In the genomic region with DNA sequence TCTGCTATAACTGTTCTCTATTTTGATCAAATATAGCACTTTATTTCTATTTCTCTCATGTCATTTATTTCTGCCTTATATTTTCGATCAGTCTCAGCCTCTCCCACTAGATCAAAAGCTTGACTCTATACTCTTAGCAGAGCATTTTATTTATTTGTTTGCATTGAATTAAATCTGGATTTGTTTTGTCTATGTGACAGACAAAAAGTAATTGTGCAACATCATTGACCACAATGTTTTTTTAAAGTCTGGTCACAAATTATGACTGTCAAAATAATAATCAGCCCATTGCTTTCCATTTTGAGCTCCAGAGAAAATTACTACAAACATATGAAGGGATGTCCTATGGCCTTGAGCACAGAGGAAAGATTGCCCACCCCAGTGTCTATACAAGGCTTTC, we compare ENCODE assay signal across 28 cellular contexts.
"Had no signal": no experiment of that assay in that cellular context is flagged by ENCODE, and none has a peak within 500 bp of the region (broad histone marks: within the 10 kb centered on the region; RNA-seq: fewer than 3 reads in every experiment).

No MANE protein-coding gene starts in this region.

- H3K4me1 Mint-ChIP-seq: activated CD4-positive, alpha-beta T cell treated with anti-CD3 and anti-CD28 coated beads, Interleukin-2, amount 10 ng/mL, durations not matched to agents 24 days and 14 days; central memory CD8-positive, alpha-beta T cell had no signal

- H3K27ac Mint-ChIP-seq: activated CD4-positive, alpha-beta T cell treated with anti-CD3 and anti-CD28 coated beads, Interleukin-2, amount 10 ng/mL, durations not matched to agents 24 days and 14 days; activated CD8-positive, alpha-beta T cell treated with anti-CD3 and anti-CD28 coated beads for 36 hours; activated naive CD4-positive, alpha-beta T cell treated with anti-CD3 and anti-CD28 coated beads for 36 hours; activated naive CD8-positive, alpha-beta T cell; activated naive CD8-positive, alpha-beta T cell treated with anti-CD3 and anti-CD28 coated beads, Interleukin-2, amount 50 U/mL, for 24 hours; activated T-helper 1 cell treated with anti-CD3 and anti-CD28 coated beads, Interleukin-12 subunit alpha, Interleukin-12 subunit beta, Interleukin-2, Interleukin-4 antibody, amounts not matched to agents 30 ng/mL and 10 ng/mL and 1 ng/mL, durations not matched to agents 14 hours and 24 hours and 36 hours; T-helper 1 cell treated with Interleukin-12 subunit alpha and Interleukin-12 subunit beta and Interleukin-4 antibody, amounts not matched to agents 30 μg/mL and 1 μg/mL, for 36 hours; T-helper 2 cell treated with Interferon-gamma antibody and Interleukin-4, amounts not matched to agents 5 μg/mL and 100 μg/mL, for 36 hours had no signal

- H3K4me3 ChIP-seq: cardiac muscle cell, SK-N-MC had no signal

- H3K36me3 Mint-ChIP-seq: activated naive CD8-positive, alpha-beta T cell had no signal

- H3K36me3 ChIP-seq: cardiac muscle cell had no signal

- H3K4me3 Mint-ChIP-seq: activated CD4-positive, alpha-beta T cell treated with anti-CD3 and anti-CD28 coated beads, Interleukin-2, amount 10 ng/mL, durations not matched to agents 24 days and 14 days; activated CD8-positive, alpha-beta T cell treated with anti-CD3 and anti-CD28 coated beads for 36 hours; activated naive CD4-positive, alpha-beta T cell treated with anti-CD3 and anti-CD28 coated beads for 36 hours; activated naive CD8-positive, alpha-beta T cell; activated naive CD8-positive, alpha-beta T cell treated with anti-CD3 and anti-CD28 coated beads, Interleukin-2, amount 50 U/mL, for 24 hours; activated T-helper 1 cell treated with anti-CD3 and anti-CD28 coated beads, Interleukin-12 subunit alpha, Interleukin-12 subunit beta, Interleukin-2, Interleukin-4 antibody, amounts not matched to agents 30 ng/mL and 10 ng/mL and 1 ng/mL, durations not matched to agents 14 hours and 24 hours and 36 hours; central memory CD8-positive, alpha-beta T cell; T-helper 1 cell treated with Interleukin-12 subunit alpha and Interleukin-12 subunit beta and Interleukin-4 antibody, amounts not matched to agents 30 μg/mL and 1 μg/mL, for 36 hours; T-helper 2 cell treated with Interferon-gamma antibody and Interleukin-4, amounts not matched to agents 5 μg/mL and 100 μg/mL, for 36 hours had no signal

- H3K27ac ChIP-seq: cardiac muscle cell had no signal

- FAIRE-seq: TTC549 had no signal

- H3K27me3 ChIP-seq: cardiac muscle cell had no signal

- H3K9me3 Mint-ChIP-seq: activated CD4-positive, alpha-beta T cell treated with anti-CD3 and anti-CD28 coated beads, Interleukin-2, amount 10 ng/mL, durations not matched to agents 24 days and 14 days; activated CD8-positive, alpha-beta T cell treated with anti-CD3 and anti-CD28 coated beads for 36 hours; activated naive CD4-positive, alpha-beta T cell treated with anti-CD3 and anti-CD28 coated beads for 36 hours; activated naive CD8-positive, alpha-beta T cell treated with anti-CD3 and anti-CD28 coated beads, Interleukin-2, amount 50 U/mL, for 24 hours; activated T-helper 1 cell treated with anti-CD3 and anti-CD28 coated beads, Interleukin-12 subunit alpha, Interleukin-12 subunit beta, Interleukin-2, Interleukin-4 antibody, amounts not matched to agents 30 ng/mL and 10 ng/mL and 1 ng/mL, durations not matched to agents 14 hours and 24 hours and 36 hours; central memory CD8-positive, alpha-beta T cell; T-helper 1 cell treated with Interleukin-12 subunit alpha and Interleukin-12 subunit beta and Interleukin-4 antibody, amounts not matched to agents 30 μg/mL and 1 μg/mL, for 36 hours; T-helper 2 cell treated with Interferon-gamma antibody and Interleukin-4, amounts not matched to agents 5 μg/mL and 100 μg/mL, for 36 hours had no signal

- DNase-seq: activated CD4-positive, alpha-beta T cell treated with anti-CD3 and anti-CD28 coated beads, Interleukin-2, amount 10 ng/mL, durations not matched to agents 24 days and 14 days; activated CD4-positive, alpha-beta T cell treated with anti-CD3 and anti-CD28 coated beads, Interleukin-2, amount 50 U/mL, for 4 hours; activated CD8-positive, alpha-beta T cell treated with anti-CD3 and anti-CD28 coated beads for 36 hours; activated gamma-delta T cell treated with Interleukin-2 at 50 U/mL for 16 hours; activated naive CD4-positive, alpha-beta T cell treated with anti-CD3 and anti-CD28 coated beads for 36 hours; activated naive CD8-positive, alpha-beta T cell treated with anti-CD3 and anti-CD28 coated beads, Interleukin-2, amount 50 U/mL, for 24 hours; activated T-cell treated with anti-CD3 and anti-CD28 coated beads, Interleukin-2, amount 50 U/mL, for 1 hour; anterior cingulate cortex; NCI-H1092 treated with DMSO at 0.1 percent for 48 hours; NCI-H1417; NCI-H146; NCI-H187; NCI-H2029 treated with DMSO at 0.1 percent for 48 hours; NCI-H2107; NCI-H2171; NCI-H510A; NCI-H526; NCI-H748 treated with DMSO at 0.1 percent for 48 hours; NK-92 treated with Interleukin-12 subunit alpha and Interleukin-12 subunit beta, amount 100 ng/mL, for 24 hours; Right ventricle myocardium superior had no signal

- ATAC-seq: activated CD8-positive, alpha-beta T cell treated with anti-CD3 and anti-CD28 coated beads for 36 hours; activated naive CD8-positive, alpha-beta T cell treated with anti-CD3 and anti-CD28 coated beads, Interleukin-2, amount 50 U/mL, for 24 hours had no signal

- H3K27me3 Mint-ChIP-seq: activated CD8-positive, alpha-beta T cell treated with anti-CD3 and anti-CD28 coated beads for 36 hours; activated naive CD8-positive, alpha-beta T cell; central memory CD8-positive, alpha-beta T cell had no signal
